ENCODE assay signal across 34 cellular contexts in the genomic region with DNA sequence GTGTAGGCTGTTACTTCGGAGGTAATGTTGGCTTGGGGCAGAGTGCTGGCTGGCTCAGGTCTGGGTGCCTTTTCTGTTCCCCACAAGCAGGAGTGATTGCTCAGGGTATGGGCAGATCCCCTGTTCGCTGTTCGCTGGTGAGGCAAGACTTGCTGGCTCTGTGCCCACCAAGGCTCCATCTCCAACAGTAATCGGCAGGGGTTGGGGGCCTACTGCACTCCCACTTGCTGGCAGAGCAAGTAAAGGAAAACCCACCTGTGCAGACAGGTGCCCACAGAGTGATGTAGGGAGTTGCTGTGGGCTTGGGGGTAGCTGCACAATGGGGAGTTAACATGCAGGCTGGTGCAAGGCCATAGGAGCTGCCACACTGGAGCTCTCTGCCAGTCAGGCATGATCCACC. TPM values are rescaled to one million over a fixed set of nuclear protein-coding genes. Genes with fewer than 3 reads are reported as not detected.
"Had no signal": no experiment of that assay in that cellular context is flagged by ENCODE, and none has a peak within 500 bp of the region (broad histone marks: within the 10 kb centered on the region; RNA-seq: fewer than 3 reads in every experiment).

No MANE protein-coding gene starts in this region.

- H3K27me3 ChIP-seq: ascending aorta had no signal

- H3K4me1 ChIP-seq: adrenal gland, ascending aorta had no signal

- H3K9me3 ChIP-seq: adrenal gland, ascending aorta had no signal

- H3K36me3 ChIP-seq: adrenal gland, ascending aorta, cardiac muscle cell had no signal

- H3K27ac ChIP-seq: adrenal gland, ascending aorta, cardiac muscle cell, VCaP had no signal

- DNase-seq: activated B cell treated with CpG ODN at 0.5 μM for 24 hours; activated CD4-positive, alpha-beta memory T cell treated with anti-CD3 and anti-CD28 coated beads for 36 hours; activated CD4-positive, alpha-beta T cell treated with anti-CD3 and anti-CD28 coated beads, Interleukin-2, amount 10 ng/mL, durations not matched to agents 24 days and 14 days; activated CD4-positive, alpha-beta T cell treated with anti-CD3 and anti-CD28 coated beads, Interleukin-2, amount 50 U/mL, for 1 hour; activated CD4-positive, alpha-beta T cell treated with anti-CD3 and anti-CD28 coated beads, Interleukin-2, amount 50 U/mL, for 4 hours; activated CD4-positive, CD25-positive, alpha-beta regulatory T cell treated with anti-CD3 and anti-CD28 coated beads, Interleukin-2, amount 50 U/mL, for 72 hours; activated CD8-positive, alpha-beta memory T cell treated with anti-CD3 and anti-CD28 coated beads, Interleukin-2, amount 50 U/mL, for 4 hours; activated CD8-positive, alpha-beta T cell treated with anti-CD3 and anti-CD28 coated beads for 36 hours; activated effector memory CD4-positive, alpha-beta T cell treated with anti-CD3 and anti-CD28 coated beads, Interleukin-2, amount 50 U/mL, for 16 hours; activated gamma-delta T cell treated with Interleukin-2 at 50 U/mL for 16 hours; activated naive CD4-positive, alpha-beta T cell; activated naive CD4-positive, alpha-beta T cell treated with anti-CD3 and anti-CD28 coated beads for 36 hours; activated naive CD4-positive, alpha-beta T cell treated with anti-CD3 and anti-CD28 coated beads, Interleukin-2, amount 50 U/mL, for 16 hours; activated naive CD8-positive, alpha-beta T cell treated with anti-CD3 and anti-CD28 coated beads for 36 hours; activated T-cell treated with anti-CD3 and anti-CD28 coated beads for 4 hours; activated T-cell treated with anti-CD3 and anti-CD28 coated beads, Interleukin-2, amount 50 U/mL, for 1 hour; activated T-cell treated with anti-CD3 and anti-CD28 coated beads, Interleukin-2, amount 50 U/mL, for 4 hours; activated T-cell treated with anti-CD3 and anti-CD28 coated beads, Interleukin-2, amount 50 U/mL, for 72 hours; adrenal gland; amniotic stem cell; caudate nucleus; cerebellar nuclear complex; T-cell; T-helper 17 cell had no signal

- H3K4me3 ChIP-seq: adrenal gland, ascending aorta, cardiac muscle cell had no signal

RNA-seq across cellular contexts. Expression of gene ZCCHC18, which starts 28.3 kb away (rescaled TPM):
- total RNA-seq: bronchial epithelial cell had no signal

RNA-seq across cellular contexts. Expression of gene H2BW2, which starts 44.3 kb away (rescaled TPM):
- total RNA-seq: activated CD4-positive, alpha-beta memory T cell treated with anti-CD3 and anti-CD28 coated beads for 36 hours; activated CD4-positive, alpha-beta T cell treated with anti-CD3 and anti-CD28 coated beads, Interleukin-2, amount 10 ng/mL, durations not matched to agents 24 days and 14 days; activated CD8-positive, alpha-beta T cell treated with anti-CD3 and anti-CD28 coated beads for 36 hours; activated naive CD4-positive, alpha-beta T cell treated with anti-CD3 and anti-CD28 coated beads for 36 hours; activated naive CD4-positive, alpha-beta T cell treated with anti-CD3 and anti-CD28 coated beads, Interleukin-2, amount 50 U/mL, for 72 hours; activated naive CD8-positive, alpha-beta T cell treated with anti-CD3 and anti-CD28 coated beads for 36 hours; activated T-cell treated with anti-CD3 and anti-CD28 coated beads, Interleukin-2, amount 50 U/mL, for 4 hours; activated T-cell treated with anti-CD3 and anti-CD28 coated beads, Interleukin-2, amount 50 U/mL, for 72 hours; activated T-helper 1 cell treated with anti-CD3 and anti-CD28 coated beads, Interleukin-12 subunit alpha, Interleukin-12 subunit beta, Interleukin-2, Interleukin-4 antibody, amounts not matched to agents 30 ng/mL and 10 ng/mL and 1 ng/mL, durations not matched to agents 14 hours and 24 hours and 36 hours; activated T-helper 17 cell treated with anti-CD3 and anti-CD28 coated beads, Interleukin-2, amount 50 U/mL, for 72 hours; adrenal gland; ascending aorta; bronchial epithelial cell; cardiac muscle cell; chondrocyte; T-cell; T-helper 1 cell treated with Interleukin-12 subunit alpha and Interleukin-12 subunit beta and Interleukin-4 antibody, amounts not matched to agents 30 ng/mL and 1 ng/mL, for 36 hours; T-helper 17 cell; T-helper 2 cell treated with Interferon-gamma antibody and Interleukin-4, amounts not matched to agents 100 ng/mL and 5 ng/mL, for 36 hours had no signal
- polyA plus RNA-seq: adrenal gland, cardiac muscle cell had no signal
